Comparison of ENCODE assay signal across 1 cellular context in genomic region chr18:11851156-11852047, GRCh38.
TF ChIP-seq lines count a peak whose summit lies in the region.

CHMP1B (plus strand) TSS chr18:11851413; CDS start chr18:11851512, 99 bp downstream.

TF ChIP-seq in H1, 55 proteins besides CTCF, POLR2A, EP300 and RAD21 (continued from another document):
- TF ChIP-seq PHF8 (conservative IDR thresholded peaks at IDR 0.05; ENCODE audit: low read depth, low read length), result peak; percentile 93
- TF ChIP-seq YY1 (IDR thresholded peaks at IDR 0.05; ENCODE audit: low read depth, low read length), result no peak; the same call in 1 of the 2 replicates
- peak; percentile 82 for TF ChIP-seq RBBP5 (IDR thresholded peaks at IDR 0.05; ENCODE audit: borderline replicate concordance, low read depth, low read length)
- TF ChIP-seq KDM4A (IDR thresholded peaks at IDR 0.05; ENCODE audit: low read depth, low read length, severe bottlenecking), result peak; percentile 99
- TF ChIP-seq ATF3 (IDR thresholded peaks at IDR 0.05; ENCODE audit: insufficient read depth, low read depth, low read length), result peak; percentile 92
- peak; percentile 83; the same call in 1 of the 2 replicates for TF ChIP-seq SP1 (IDR thresholded peaks at IDR 0.05; ENCODE audit: low read depth, low read length)
- peak; percentile 88 for TF ChIP-seq KDM5A (IDR thresholded peaks at IDR 0.05; ENCODE audit: low read length)
- TF ChIP-seq TAF7 (optimal IDR thresholded peaks at IDR 0.05; ENCODE audit: borderline replicate concordance, low read depth, low read length), result peak; percentile 89
- peak; percentile 94 for TF ChIP-seq ASH2L (IDR thresholded peaks at IDR 0.05; ENCODE audit: low read length)
- TF ChIP-seq SAP30 (IDR thresholded peaks at IDR 0.05; ENCODE audit: insufficient read depth, insufficient replicate concordance, low read length), result no peak
- peak; percentile 99 for TF ChIP-seq TAF1 (IDR thresholded peaks at IDR 0.05; ENCODE audit: low read depth, low read length)
- TF ChIP-seq JUND (IDR thresholded peaks at IDR 0.05; ENCODE audit: low read length), result peak; percentile 75; the same call in 1 of the 2 replicates
- peak; percentile 37 for TF ChIP-seq MAX (IDR thresholded peaks at IDR 0.05)
- peak; percentile 41; the same call in 1 of the 2 replicates for TF ChIP-seq BRCA1 (IDR thresholded peaks at IDR 0.05; ENCODE audit: low read depth, low read length)
- TF ChIP-seq GTF2F1 (IDR thresholded peaks at IDR 0.05; ENCODE audit: borderline replicate concordance, low read depth, low read length), result 0 out of 2 replicates have a peak, but pooled peaks have one; percentile 29
- no peak for TF ChIP-seq RXRA (IDR thresholded peaks at IDR 0.05; ENCODE audit: insufficient read depth, low read depth, low read length)
- TF ChIP-seq SIN3A (conservative IDR thresholded peaks at IDR 0.05 in 1 of 2, IDR thresholded peaks at IDR 0.05 in 1 of 2; ENCODE audit: low read depth in 1 of 2, low read length in 2 of 2), result peak; percentile 92 to 96; a peak in 3 of 4 replicates
- peak; percentile 98 for TF ChIP-seq CREB1 (IDR thresholded peaks at IDR 0.05)
- 0 out of 4 replicates have a peak, but pooled peaks of 1 of the 2 experiments have one; percentile 46 for TF ChIP-seq HDAC2 (IDR thresholded peaks at IDR 0.05; ENCODE audit: borderline replicate concordance in 1 of 2, low read depth in 2 of 2, low read length in 2 of 2)
- peak; percentile 87 for TF ChIP-seq POLR2AphosphoS5 (IDR thresholded peaks at IDR 0.05; ENCODE audit: low read depth, low read length)
- TF ChIP-seq JUN (IDR thresholded peaks at IDR 0.05; ENCODE audit: low read depth, low read length), result no peak
- peak; percentile 29; the same call in 1 of the 2 replicates for TF ChIP-seq NRF1 (IDR thresholded peaks at IDR 0.05; ENCODE audit: low read depth, low read length)
- no peak for TF ChIP-seq CEBPB (IDR thresholded peaks at IDR 0.05; ENCODE audit: low read depth, low read length)
- no peak for TF ChIP-seq SIX5 (IDR thresholded peaks at IDR 0.05; ENCODE audit: low read depth, low read length)
- peak; percentile 87 for TF ChIP-seq SRF (IDR thresholded peaks at IDR 0.05; ENCODE audit: low read depth, low read length)
- TF ChIP-seq RNF2 (IDR thresholded peaks at IDR 0.05; ENCODE audit: borderline replicate concordance, low read depth, low read length, missing control alignments, poor library complexity, severe bottlenecking), result no peak
